Comparison of ENCODE assay signal across 1 cellular context in genomic region chr10:739403-739802, GRCh38.
TF ChIP-seq lines count a peak whose summit lies in the region.

No MANE protein-coding gene starts in this region.

TF ChIP-seq in GM12878, 131 proteins besides CTCF, POLR2A, EP300 and RAD21:
- no peak for TF ChIP-seq RCOR1 (conservative IDR thresholded peaks at IDR 0.05; ENCODE audit: low read depth, low read length)
- TF ChIP-seq SMAD5 (IDR thresholded peaks at IDR 0.05; ENCODE audit: low read depth): no peak
- no peak for TF ChIP-seq NBN (IDR thresholded peaks at IDR 0.05)
- TF ChIP-seq NFYA (IDR thresholded peaks at IDR 0.05; ENCODE audit: borderline replicate concordance, low read depth, low read length): no peak
- no peak for TF ChIP-seq STAT3 (IDR thresholded peaks at IDR 0.05; ENCODE audit: low read depth, low read length)
- TF ChIP-seq MYB (IDR thresholded peaks at IDR 0.05; ENCODE audit: borderline replicate concordance, low read depth, low read length): no peak
- TF ChIP-seq ELK1 (IDR thresholded peaks at IDR 0.05; ENCODE audit: low read depth, low read length): no peak
- TF ChIP-seq MEF2A (IDR thresholded peaks at IDR 0.05; ENCODE audit: insufficient read depth, low read depth, low read length): no peak
- no peak for TF ChIP-seq POLR2AphosphoS5 (IDR thresholded peaks at IDR 0.05; ENCODE audit: low read length)
- no peak for TF ChIP-seq WRNIP1 (IDR thresholded peaks at IDR 0.05; ENCODE audit: borderline replicate concordance, low read depth, low read length)
- TF ChIP-seq TBL1XR1 (IDR thresholded peaks at IDR 0.05; ENCODE audit: low read depth, low read length): no peak
- TF ChIP-seq PRDM15 (CRISPR knock-in tag; IDR thresholded peaks at IDR 0.05): no peak
- no peak for TF ChIP-seq ETV6 (conservative IDR thresholded peaks at IDR 0.05 in 1 of 2, IDR thresholded peaks at IDR 0.05 in 1 of 2; ENCODE audit: borderline replicate concordance in 1 of 2, low read depth in 1 of 2)
- TF ChIP-seq E2F8 (IDR thresholded peaks at IDR 0.05; ENCODE audit: low read depth, partially characterized antibody): no peak
